8 cellular contexts compared by ENCODE assay signal in the genomic region with DNA sequence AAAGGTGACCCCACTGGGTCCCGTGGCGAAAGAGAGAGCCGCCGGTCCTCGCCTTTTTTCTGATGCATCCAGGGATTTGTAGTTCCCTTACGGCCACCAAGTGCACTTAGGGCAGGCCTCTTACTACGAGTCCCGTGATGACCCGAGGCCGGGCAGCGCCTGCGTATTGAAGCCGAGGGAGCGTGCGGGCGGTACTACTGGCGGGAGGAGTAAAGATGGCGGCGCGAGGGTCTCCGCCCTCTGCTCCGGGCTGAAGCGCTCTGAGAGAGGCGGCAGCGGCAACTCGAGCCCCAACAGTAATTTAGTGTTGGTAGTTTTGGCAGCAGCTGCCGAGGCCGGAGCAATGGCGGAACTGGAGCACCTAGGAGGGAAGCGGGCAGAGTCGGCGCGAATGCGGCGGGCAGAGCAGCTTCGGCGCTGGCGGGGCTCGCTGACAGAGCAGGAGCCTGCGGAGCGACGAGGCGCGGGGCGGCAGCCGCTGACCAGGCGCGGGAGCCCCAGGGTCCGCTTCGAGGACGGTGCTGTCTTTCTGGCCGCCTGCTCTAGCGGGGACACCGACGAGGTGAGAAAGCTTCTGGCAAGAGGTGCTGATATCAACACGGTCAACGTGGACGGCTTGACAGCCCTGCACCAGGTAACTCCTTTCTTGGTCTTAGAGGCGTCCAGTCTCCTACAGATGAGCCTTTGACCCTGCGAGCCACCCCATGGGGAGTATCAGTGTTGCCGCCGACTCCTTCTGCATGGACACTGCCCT. TPM values are rescaled to one million over a fixed set of nuclear protein-coding genes. Genes with fewer than 3 reads are reported as not detected.
A peak's percentile ranks its signal among the peaks of the same experiment; 100 is the strongest.
DNase-seq lines count a peak whose midpoint lies in the region; ATAC-seq and TF ChIP-seq lines count a peak whose summit lies in the region.

TSS of gene PPP1R12B (plus strand) at position 191 of the 754 bp plus-strand sequence. CDS start at position 344, 153 bp downstream.

- intact Hi-C loops in CD14-positive monocyte (cut with micrococcal nuclease) (loop anchor here in 1 of 2 donors (10.0 kb wide), 1 partner anchor 536 kb away; the partner anchor contains the start of gene RABIF), right lobe of liver (cut with DNase I) (no loop called here)

- H3K4me1 Mint-ChIP-seq in CD14-positive monocyte, result peaks cover 37% of the 10 kb centered on the region

- peaks cover 0 to 4% of the 10 kb centered on the region in 2 donors for H3K36me3 Mint-ChIP-seq in CD14-positive monocyte

- H3K9me3 Mint-ChIP-seq in CD14-positive monocyte, result no peaks in the 10 kb centered on the region

- DNase-seq in CD14-positive monocyte (ENCODE audit: low spot score), result peak; percentile 98
- DNase-seq in NCI-H82 (lab: John Stamatoyannopoulos, UW), result peak; percentile 100
- peak; percentile 95 to 96 for DNase-seq in activated CD4-positive, alpha-beta T cell treated with anti-CD3 and anti-CD28 coated beads, Interleukin-2, amount 50 U/mL, for 48 hours
- peak; percentile 97 to 99 for DNase-seq in dermis microvascular lymphatic vessel endothelial cell (ENCODE audit: low read depth in 2 of 2)
- DNase-seq in right lobe of liver, result peak; percentile 97 to 99 (median 98)
- peak; percentile 90 to 95 for DNase-seq in stimulated activated CD4-positive, alpha-beta T cell treated with anti-CD3 and anti-CD28 coated beads, Interleukin-4, amount 100 ng/mL, for 4 hours

- H3K4me3 Mint-ChIP-seq in CD14-positive monocyte, result peak within 1 kb of the TSS; percentile 94 to 97

- peak; percentile 98 for ATAC-seq in GM19397 (IDR thresholded peaks at IDR 0.05; ENCODE audit: unreplicated experiment)
- peak; percentile 98 for ATAC-seq in HG03571 (IDR thresholded peaks at IDR 0.05; ENCODE audit: unreplicated experiment)
- ATAC-seq in right lobe of liver, result peak; percentile 97 to 99 (median 98)

- H3K36me3 ChIP-seq in right lobe of liver, result no peaks in the 10 kb centered on the region

- no peaks in the 10 kb centered on the region for H3K27me3 ChIP-seq in right lobe of liver

- TF ChIP-seq CTCF in CD14-positive monocyte (IDR thresholded peaks at IDR 0.05), result no peak
- TF ChIP-seq CTCF in right lobe of liver (IDR thresholded peaks at IDR 0.05), result no peak

- 0% methylated on average over 7 of the region's 62 CpGs for WGBS in right lobe of liver (ENCODE audit: insufficient coverage, low coverage, low lambda C conversion rate, missing lambda C conversion rate)

- peaks cover 0 to 3% (median 1%) of the 10 kb centered on the region in 3 donors for H3K27me3 Mint-ChIP-seq in CD14-positive monocyte (ENCODE audit: low read depth in 3 of 3)

- peak; percentile 73 for TF ChIP-seq POLR2A in right lobe of liver (IDR thresholded peaks at IDR 0.05)

- H3K4me3 ChIP-seq in right lobe of liver, result peak within 1 kb of the TSS; percentile 89 to 99 (median 98)

- no peaks in the 10 kb centered on the region for H3K9me3 ChIP-seq in right lobe of liver

- peak within 1 kb of the TSS; percentile 90 to 97 (median 94) for H3K27ac Mint-ChIP-seq in CD14-positive monocyte

- peak within 1 kb of the TSS; percentile 85 to 93 (median 92) for H3K27ac ChIP-seq in right lobe of liver

- peaks cover 0 to 10% (median 3%) of the 10 kb centered on the region in 4 donors for H3K4me1 ChIP-seq in right lobe of liver

RNA-seq across cellular contexts. Expression of gene PPP1R12B, which starts in this region (rescaled TPM):
- 1 to 10 TPM; 1.3 to 1.7 TPM for polyA plus RNA-seq in CD14-positive monocyte
- total RNA-seq in dermis microvascular lymphatic vessel endothelial cell (2.4 and 8.7 TPM in 2 replicates), right lobe of liver (10 to 100 TPM; 13.7 to 22.2 (median 16.6) TPM)

Comparison
In these comparisons a context has a peak if more than half of its experiments do, and no peak if none do; other contexts are left out.
1. Peak in every context shown above with its lines: DNase-seq, ATAC-seq, H3K4me3 ChIP-seq and H3K27ac ChIP-seq.